In genomic region chr10:124509836-124510535, GRCh38 we compare ENCODE assay signal across 26 cellular contexts. TPM values are rescaled to one million over a fixed set of nuclear protein-coding genes. Genes with fewer than 3 reads are reported as not detected.
DNase-seq lines count a peak whose midpoint lies in the region; ATAC-seq, FAIRE-seq and TF ChIP-seq lines count a peak whose summit lies in the region.
"Had no signal": no experiment of that assay in that cellular context is flagged by ENCODE, and none has a peak within 500 bp of the region (broad histone marks: within the 10 kb centered on the region; RNA-seq: fewer than 3 reads in every experiment).

No MANE protein-coding gene starts in this region.

- dilution Hi-C loops in keratinocyte (cut with MboI; ENCODE audit: extremely low pct_ligation_motif_present, low sequenced_read_pairs), result no loop called here

- POLR2A ChIA-PET in K562 (lab: Yijun Ruan, JAX), result interaction anchor here (0.7 kb wide), 1 partner anchor 81 kb away, joined by 3 read pairs; no protein-coding TSS in a partner anchor

- no peaks in the 10 kb centered on the region for H3K36me3 ChIP-seq in K562 (ENCODE audit: control insufficient read depth, insufficient read depth, low read length)
- H3K36me3 ChIP-seq in keratinocyte (ENCODE audit: control insufficient read depth in 2 of 2, extremely low read depth in 1 of 2, insufficient read depth in 2 of 2, low read length in 2 of 2), result no peaks in the 10 kb centered on the region
- H3K36me3 ChIP-seq: BLaER1 treated with 17β-estradiol and CSF1 and Interleukin-3, amounts not matched to agents 10 nM and 100 nM had no signal

- intact Hi-C loops in CD14-positive monocyte (cut with micrococcal nuclease), result no loop called here
- intact Hi-C loops in K562 (cut with micrococcal nuclease), result no loop called here
- intact Hi-C loops in natural killer cell (cut with micrococcal nuclease), result no loop called here

- H2AFZ ChIP-seq in K562 (ENCODE audit: low read depth, low read length), result 0 out of 2 replicates have a peak overlapping the region, but pooled peaks have one; percentile 32
- peak overlapping the region; percentile 89 for H2AFZ ChIP-seq in keratinocyte (ENCODE audit: control insufficient read depth, low read length)

- H3K4me1 Mint-ChIP-seq in CD14-positive monocyte (no peaks in the 10 kb centered on the region), natural killer cell (peaks cover 8 to 10% of the 10 kb centered on the region in 2 donors)

- H3K4me3 ChIP-seq in K562 (no peak overlapping the region), keratinocyte (ENCODE audit: control insufficient read depth in 2 of 3, extremely low read depth in 1 of 3, insufficient read depth in 2 of 3, low read depth in 1 of 3, low read length in 3 of 3) (peak overlapping the region; percentile 12 to 62 (median 53)), skeletal muscle cell (ENCODE audit: low read depth, low read length) (peak overlapping the region; percentile 5)
- H3K4me3 ChIP-seq: BLaER1 treated with 17β-estradiol and CSF1 and Interleukin-3, amounts not matched to agents 10 nM and 100 nM had no signal

- no peak for TF ChIP-seq CTCF in CD14-positive monocyte (IDR thresholded peaks at IDR 0.05)
- TF ChIP-seq CTCF in K562 (IDR thresholded peaks at IDR 0.05 in 2 of 3, conservative IDR thresholded peaks at IDR 0.05 in 1 of 3; ENCODE audit: insufficient read depth in 2 of 3, low read depth in 1 of 3, low read length in 3 of 3), result no peak
- TF ChIP-seq CTCF in keratinocyte (optimal IDR thresholded peaks at IDR 0.05 in 1 of 3, IDR thresholded peaks at IDR 0.05 in 1 of 3, conservative IDR thresholded peaks at IDR 0.05 in 1 of 3; ENCODE audit: extremely low read depth in 1 of 3, insufficient read depth in 2 of 3, low read length in 3 of 3), result peak in 2 of 3 experiments; percentile 5 to 36
- no peak for TF ChIP-seq CTCF in natural killer cell (IDR thresholded peaks at IDR 0.05)

- no peak for TF ChIP-seq RAD21 in K562 (CRISPR knock-in tag; conservative IDR thresholded peaks at IDR 0.05 in 1 of 2, IDR thresholded peaks at IDR 0.05 in 1 of 2)

- no peaks in the 10 kb centered on the region for H3K9me1 ChIP-seq in K562 (ENCODE audit: control insufficient read depth, insufficient read depth, low read length)
- no peaks in the 10 kb centered on the region for H3K9me1 ChIP-seq in keratinocyte (ENCODE audit: control insufficient read depth, extremely low read depth, insufficient read depth, low read length)

- peaks cover 6 to 11% of the 10 kb centered on the region in 2 donors for H3K36me3 Mint-ChIP-seq in CD14-positive monocyte
- no peaks in the 10 kb centered on the region for H3K36me3 Mint-ChIP-seq in natural killer cell

- no peaks in the 10 kb centered on the region for H3K79me2 ChIP-seq in K562 (ENCODE audit: control insufficient read depth, insufficient read depth, low read length)
- H3K79me2 ChIP-seq in keratinocyte (ENCODE audit: control insufficient read depth, insufficient read depth, low read length), result no peaks in the 10 kb centered on the region

- no peak for FAIRE-seq in K562 (lab: Jason Lieb, UNC)
- FAIRE-seq in keratinocyte (lab: Jason Lieb, UNC), result no peak
- FAIRE-seq: A204.1, D721Med, GM12892, GM18507 had no signal

- H3K27ac ChIP-seq in K562 (ENCODE audit: extremely low read depth, low read depth, low read length) (no peak overlapping the region), keratinocyte (ENCODE audit: control insufficient read depth, insufficient read depth, low read length) (peak overlapping the region; percentile 39)
- H3K27ac ChIP-seq: BLaER1 treated with 17β-estradiol and CSF1 and Interleukin-3, amounts not matched to agents 10 nM and 100 nM; HL-60 had no signal

- peak; percentile 16 for DNase-seq in CD14-positive monocyte (ENCODE audit: low spot score)
- DNase-seq in K562 (ENCODE audit: extremely low read depth in 1 of 4, low spot score in 3 of 4), result no peak
- DNase-seq in keratinocyte (ENCODE audit: low read depth, low spot score), result no peak
- no peak for DNase-seq in skeletal muscle cell (ENCODE audit: low read depth)
- no peak for DNase-seq in NAMALWA (ENCODE audit: low spot score)
- DNase-seq in activated effector memory CD4-positive, alpha-beta T cell treated with Interleukin-2 at 50 U/mL for 16 hours, result no peak
- DNase-seq in natural killer cell, result no peak
- DNase-seq in T-helper 1 cell, result no peak
- DNase-seq: H9; IMR-90; Karpas-422; MM.1S; NCI-H1092 treated with DMSO at 0.1 percent for 48 hours; NCI-H146; NCI-H2081; NK-92 treated with Interleukin-12 subunit alpha and Interleukin-12 subunit beta, amount 100 ng/mL, for 24 hours; OCI-M1; SHP77 treated with DMSO at 0.1 percent for 48 hours had no signal

- H3K9me3 Mint-ChIP-seq in CD14-positive monocyte (no peaks in the 10 kb centered on the region), natural killer cell (no peaks in the 10 kb centered on the region)
- H3K9me3 Mint-ChIP-seq: CD8-positive, alpha-beta memory T cell; H9 had no signal

- H3K4me2 ChIP-seq in K562 (ENCODE audit: insufficient read depth, low read length) (0 out of 2 replicates have a peak overlapping the region, but pooled peaks have one; percentile 46), keratinocyte (ENCODE audit: control insufficient read depth, extremely low read depth, insufficient read depth, low read depth, low read length) (peak overlapping the region; percentile 85)

- BruUV-seq in K562 (replicated peaks; lab: Mats Ljungman, UMichigan), result no TSS peak

- TF ChIP-seq EP300 in K562 (IDR thresholded peaks at IDR 0.05; ENCODE audit: low read length), result no peak

- peaks cover 0 to 9% of the 10 kb centered on the region in 2 experiments; a peak in 2 of 5 replicates for H3K4me1 ChIP-seq in K562 (replicated peaks in 1 of 2; ENCODE audit: control insufficient read depth in 2 of 2, insufficient read depth in 2 of 2, low read length in 2 of 2)
- peaks cover 12% of the 10 kb centered on the region for H3K4me1 ChIP-seq in keratinocyte (ENCODE audit: control insufficient read depth, extremely low read depth, insufficient read depth, low read length)

- H3K27ac Mint-ChIP-seq in CD14-positive monocyte, result no peak overlapping the region
- H3K27ac Mint-ChIP-seq in natural killer cell, result no peak overlapping the region

- H3K4me3 Mint-ChIP-seq in CD14-positive monocyte, result no peak overlapping the region
- H3K4me3 Mint-ChIP-seq in natural killer cell, result no peak overlapping the region
- H3K4me3 Mint-ChIP-seq: CD8-positive, alpha-beta memory T cell; H9 had no signal

- H4K20me1 ChIP-seq in K562 (replicated peaks; ENCODE audit: control insufficient read depth, insufficient read depth, low read length) (no peaks in the 10 kb centered on the region; the same call in 1 of the 2 replicates), keratinocyte (ENCODE audit: control insufficient read depth, extremely low read depth, insufficient read depth, low read length) (no peaks in the 10 kb centered on the region)
- H4K20me1 ChIP-seq: BLaER1 treated with 17β-estradiol and CSF1 and Interleukin-3, amounts not matched to agents 10 nM and 100 nM had no signal

- WGBS in K562 (ENCODE audit: insufficient coverage, low coverage, missing lambda C conversion rate), result 52% methylated on average over 15 of the region's 27 CpGs

- ATAC-seq in K562 (no peak), natural killer cell (no peak)
- ATAC-seq: SK-N-SH treated with all-trans-retinoic acid at 6 μM for 48 hours had no signal

- H3K9ac ChIP-seq in K562 (ENCODE audit: insufficient read depth in 1 of 2, low read depth in 2 of 2, low read length in 2 of 2) (0 out of 4 replicates have a peak overlapping the region, but pooled peaks of 1 of the 2 experiments have one; percentile 2), keratinocyte (ENCODE audit: control insufficient read depth, extremely low read depth, insufficient read depth, low read length) (peak overlapping the region; percentile 62)
- H3K9ac ChIP-seq: BLaER1 treated with 17β-estradiol and CSF1 and Interleukin-3, amounts not matched to agents 10 nM and 100 nM had no signal

- in situ Hi-C loops in K562 (cut with MboI), result loop anchor here (25.0 kb wide), 1 partner anchor 498 kb away; no protein-coding TSS in a partner anchor

- peaks cover 0 to 4% (median 1%) of the 10 kb centered on the region in 3 donors for H3K27me3 Mint-ChIP-seq in CD14-positive monocyte (ENCODE audit: low read depth in 3 of 3)
- H3K27me3 Mint-ChIP-seq in natural killer cell (ENCODE audit: low read depth in 2 of 2), result no peaks in the 10 kb centered on the region

- no peaks in the 10 kb centered on the region for H3K27me3 ChIP-seq in K562 (ENCODE audit: control insufficient read depth in 2 of 2, insufficient read depth in 2 of 2, low read length in 2 of 2)
- no peaks in the 10 kb centered on the region for H3K27me3 ChIP-seq in keratinocyte (ENCODE audit: control insufficient read depth, extremely low read depth, insufficient read depth, low read length)
- H3K27me3 ChIP-seq: BLaER1 treated with 17β-estradiol and CSF1 and Interleukin-3, amounts not matched to agents 10 nM and 100 nM had no signal

- TF ChIP-seq POLR2A in K562 (conservative IDR thresholded peaks at IDR 0.05), result no peak

- CTCF ChIA-PET in K562 (lab: Yijun Ruan, JAX; ENCODE audit: low intra/inter-chr PET ratio), result no interaction called here

- H3K9me3 ChIP-seq in K562 (replicated peaks; ENCODE audit: control insufficient read depth, insufficient read depth, low read depth, low read length) (no peaks in the 10 kb centered on the region), keratinocyte (ENCODE audit: control insufficient read depth, low read depth, low read length) (no peaks in the 10 kb centered on the region)
- H3K9me3 ChIP-seq: BLaER1 treated with 17β-estradiol and CSF1 and Interleukin-3, amounts not matched to agents 10 nM and 100 nM had no signal

RNA-seq across cellular contexts. Expression of gene LHPP, which starts 48.4 kb away (rescaled TPM):
- 10 to 100 TPM; 15.2 to 20.6 TPM for polyA plus RNA-seq in CD14-positive monocyte
- total RNA-seq in K562 (2011; cell fraction: chromatin; rRNA removed; ENCODE audit: low replicate concordance), result 4.8 and 10.8 TPM in 2 replicates
- 8.4 and 8.8 TPM in 2 replicates for total RNA-seq in K562 (2011; cell fraction: nucleolus; rRNA removed)
- 5.4 and 5.6 TPM in 2 replicates for total RNA-seq in K562 (2011; cell fraction: nucleoplasm; rRNA removed)
- total RNA-seq in K562 (2014; rRNA removed), result 2.4 and 6.0 TPM in 2 replicates
- 2.2 and 3.3 TPM in 2 replicates for total RNA-seq in K562 (2014; rRNA removed; fragmentation: Illumina TruSeq; extraction: Trizol)
- total RNA-seq in K562 (2015; rRNA removed; fragmentation: Illumina TruSeq; extraction: Trizol), result 3.0 and 3.3 TPM in 2 replicates
- total RNA-seq in K562 (2021), result 5.3 and 6.3 TPM in 2 replicates
- 6.6 and 7.4 TPM in 2 replicates for polyA plus RNA-seq in K562 (2011; rRNA removed)
- 5.8 and 6.9 TPM in 2 replicates for polyA plus RNA-seq in K562 (2011; cell fraction: cytosol; rRNA removed)
- 8.0 and 9.5 TPM in 2 replicates for polyA plus RNA-seq in K562 (2011; cell fraction: nucleus; rRNA removed)
- polyA plus RNA-seq in K562 (2012), result 7.6 and 10.8 TPM in 2 replicates
- 3.0 and 3.2 TPM in 2 replicates for polyA plus RNA-seq in K562 (2014; fragmentation: Illumina TruSeq; extraction: Trizol)
- polyA plus RNA-seq in K562 (2014; fragmentation: Nextera tagmentation; extraction: Ambion mirVana), result under 1 TPM; 0.34 to 0.56 TPM
- polyA plus RNA-seq in K562 (2014; rRNA removed), result 4.1 and 6.4 TPM in 2 replicates
- 2.7 and 4.6 TPM in 2 replicates for polyA minus RNA-seq in K562 (2011; rRNA and poly(A)+ RNA removed)
- polyA minus RNA-seq in K562 (2011; cell fraction: cytosol; rRNA and poly(A)+ RNA removed), result 2.4 and 4.1 TPM in 2 replicates
- polyA minus RNA-seq in K562 (2011; cell fraction: nucleus; rRNA and poly(A)+ RNA removed), result 2.6 and 3.4 TPM in 2 replicates
- polyA plus RNA-seq in keratinocyte, result 13.1 to 17.7 TPM (median 17.2 TPM) in 3 replicates
- polyA plus RNA-seq in keratinocyte (2011; ENCODE audit: low read depth), result 8.9 TPM
- 13.2 and 14.6 TPM in 2 replicates for polyA plus RNA-seq in keratinocyte (2011; cell fraction: cytosol; rRNA removed)
- 9.3 and 13.0 TPM in 2 replicates for polyA plus RNA-seq in keratinocyte (2011; cell fraction: nucleus; rRNA removed)
- polyA plus RNA-seq in keratinocyte (2012; ENCODE audit: low replicate concordance), result 22.6 and 25.2 TPM in 2 replicates
- polyA minus RNA-seq in keratinocyte, result 8.3 to 8.7 TPM (median 8.4 TPM) in 3 replicates
- polyA minus RNA-seq in keratinocyte (2011; cell fraction: cytosol; rRNA and poly(A)+ RNA removed), result 15.3 TPM
- polyA minus RNA-seq in keratinocyte (2011; cell fraction: nucleus; rRNA and poly(A)+ RNA removed), result 3.1 and 4.6 TPM in 2 replicates
- 10 to 100 TPM; 12.3 to 19.3 (median 14.8) TPM for total RNA-seq in natural killer cell

Comparison
In these comparisons a context has a peak if more than half of its experiments do, and no peak if none do; other contexts are left out.
1. CTCF ChIP-seq: peak in keratinocyte (2 of 3); none in CD14-positive monocyte (single experiment), K562 (0 of 3) and natural killer cell (single experiment).